ENCODE assay signal across 12 cellular contexts in the genomic region with DNA sequence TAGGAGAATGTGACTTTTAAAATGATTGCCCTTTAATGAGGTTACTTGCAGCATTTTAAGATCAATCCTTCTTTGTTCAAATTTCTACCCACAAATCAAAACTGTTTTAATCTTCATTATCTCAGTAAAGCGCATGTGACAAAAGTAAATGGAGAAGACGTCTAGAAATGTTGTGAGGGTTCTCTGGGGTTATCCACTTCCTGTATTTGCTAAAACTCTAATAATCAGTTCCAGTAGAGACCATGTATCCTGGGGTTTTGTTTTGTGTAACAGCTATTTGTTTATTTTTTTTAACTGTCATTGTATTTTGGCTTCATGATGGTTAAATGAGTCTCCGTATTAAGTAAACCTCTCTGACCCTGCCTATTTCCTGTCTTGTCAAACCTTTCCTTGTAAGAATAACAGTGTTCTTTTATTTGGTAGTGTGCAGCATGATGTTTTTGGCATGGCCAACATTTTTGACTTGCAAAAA. TPM values are rescaled to one million over a fixed set of nuclear protein-coding genes. Genes with fewer than 3 reads are reported as not detected.
DNase-seq lines count a peak whose midpoint lies in the region; ATAC-seq and TF ChIP-seq lines count a peak whose summit lies in the region.
"Had no signal": no experiment of that assay in that cellular context is flagged by ENCODE, and none has a peak within 500 bp of the region (broad histone marks: within the 10 kb centered on the region; RNA-seq: fewer than 3 reads in every experiment).

No MANE protein-coding gene starts in this region.

- intact Hi-C loops in left cardiac atrium (cut with DNase I) (loop anchor here in 1 of 2 donors (5.0 kb wide), 2 partner anchors 284 to 444 kb away; no protein-coding TSS in a partner anchor), aorta (cut with DNase I) (loop anchor here (5.0 to 10.0 kb wide), 7 partner anchors 34 to 1786 kb away; partner anchors contain the start of genes FBN1 (in 2 of the 2) and CEP152 (in 1 of the 2))

- H3K9me3 Mint-ChIP-seq in activated naive CD4-positive, alpha-beta T cell treated with anti-CD3 and anti-CD28 coated beads, Interleukin-2, amount 50 U/mL, for 24 hours: peaks cover 6% of the 10 kb centered on the region
- H3K9me3 Mint-ChIP-seq: activated naive CD4-positive, alpha-beta T cell treated with anti-CD3 and anti-CD28 coated beads, Interleukin-2, amount 10 ng/mL, durations not matched to agents 7 days and 5 days had no signal

- H3K9ac ChIP-seq in SK-N-SH: peak overlapping the region; percentile 6; the same call in 1 of the 2 replicates

- H3K4me2 ChIP-seq in SK-N-SH: peak overlapping the region; percentile 53; the same call in 1 of the 2 replicates

- H3F3A ChIP-seq in SK-N-SH (replicated peaks; ENCODE audit: insufficient read depth): peaks cover 22% of the 10 kb centered on the region

- H3K36me3 Mint-ChIP-seq in activated naive CD4-positive, alpha-beta T cell treated with anti-CD3 and anti-CD28 coated beads, Interleukin-2, amount 50 U/mL, for 24 hours: no peaks in the 10 kb centered on the region
- H3K36me3 Mint-ChIP-seq: activated naive CD4-positive, alpha-beta T cell treated with anti-CD3 and anti-CD28 coated beads, Interleukin-2, amount 10 ng/mL, durations not matched to agents 7 days and 5 days had no signal

- peak; percentile 51 to 61 for ATAC-seq in left cardiac atrium
- peak; percentile 47 for ATAC-seq in aorta (ENCODE audit: low FRiP score)
- no peak for ATAC-seq in GM19351 (IDR thresholded peaks at IDR 0.05; ENCODE audit: unreplicated experiment)

- POLR2A ChIA-PET in SK-N-SH (lab: Yijun Ruan, JAX): no interaction called here

- no peaks in the 10 kb centered on the region; the same call in 1 of the 2 replicates for H3K9me2 ChIP-seq in SK-N-SH

- H3K27ac Mint-ChIP-seq in activated naive CD4-positive, alpha-beta T cell treated with anti-CD3 and anti-CD28 coated beads, Interleukin-2, amount 50 U/mL, for 24 hours: peak overlapping the region; percentile 51
- H3K27ac Mint-ChIP-seq: activated naive CD4-positive, alpha-beta T cell treated with anti-CD3 and anti-CD28 coated beads, Interleukin-2, amount 10 ng/mL, durations not matched to agents 7 days and 5 days had no signal

- H3K36me3 ChIP-seq in SK-N-SH (replicated peaks in 1 of 2; ENCODE audit: control insufficient read depth in 1 of 2, insufficient read depth in 2 of 2, low read length in 1 of 2) (no peaks in the 10 kb centered on the region), aorta (ENCODE audit: control insufficient read depth in 1 of 2, insufficient read depth in 2 of 2, low read length in 1 of 2) (no peaks in the 10 kb centered on the region)

- H3K4me3 Mint-ChIP-seq in activated naive CD4-positive, alpha-beta T cell treated with anti-CD3 and anti-CD28 coated beads, Interleukin-2, amount 50 U/mL, for 24 hours: no peak overlapping the region
- H3K4me3 Mint-ChIP-seq: activated naive CD4-positive, alpha-beta T cell treated with anti-CD3 and anti-CD28 coated beads, Interleukin-2, amount 10 ng/mL, durations not matched to agents 7 days and 5 days had no signal

- TF ChIP-seq RAD21 in SK-N-SH (IDR thresholded peaks at IDR 0.05; ENCODE audit: low read length): no peak

- DNase-seq in activated naive CD4-positive, alpha-beta T cell treated with Interleukin-2 at 50 U/mL for 16 hours: no peak
- no peak for DNase-seq in SK-N-SH
- DNase-seq in left cardiac atrium: no peak
- DNase-seq in aorta: no peak
- DNase-seq in HPDE6-E6E7 (ENCODE audit: extremely low spot score): no peak
- no peak for DNase-seq in superior temporal gyrus (ENCODE audit: extremely low spot score)
- DNase-seq: activated CD4-positive, alpha-beta T cell treated with anti-CD3 and anti-CD28 coated beads for 1 hour; activated naive CD4-positive, alpha-beta T cell treated with anti-CD3 and anti-CD28 coated beads, Interleukin-2, amount 10 ng/mL, durations not matched to agents 7 days and 5 days; NCI-H510A had no signal

- no peaks in the 10 kb centered on the region for H3K27me3 ChIP-seq in SK-N-SH (ENCODE audit: insufficient read depth)
- no peaks in the 10 kb centered on the region for H3K27me3 ChIP-seq in aorta (ENCODE audit: control insufficient read depth in 1 of 2, insufficient read depth in 2 of 2, low read length in 1 of 2)

- peaks cover 8% of the 10 kb centered on the region for H3K4me1 Mint-ChIP-seq in activated naive CD4-positive, alpha-beta T cell treated with anti-CD3 and anti-CD28 coated beads, Interleukin-2, amount 50 U/mL, for 24 hours

- no peaks in the 10 kb centered on the region for H4K20me1 ChIP-seq in SK-N-SH (ENCODE audit: insufficient read depth)

- H3K27me3 Mint-ChIP-seq in activated naive CD4-positive, alpha-beta T cell treated with anti-CD3 and anti-CD28 coated beads, Interleukin-2, amount 50 U/mL, for 24 hours: no peaks in the 10 kb centered on the region

- H3K9me3 ChIP-seq in SK-N-SH: no peaks in the 10 kb centered on the region
- H3K9me3 ChIP-seq in aorta (ENCODE audit: control insufficient read depth, low read length): no peaks in the 10 kb centered on the region

- no peak for TF ChIP-seq CTCF in SK-N-SH (IDR thresholded peaks at IDR 0.05)

- TF ChIP-seq EP300 in SK-N-SH (IDR thresholded peaks at IDR 0.05; ENCODE audit: borderline replicate concordance in 1 of 2, low read depth in 1 of 2, low read length in 1 of 2): no peak

- peak overlapping the region; percentile 31 to 75; a peak in 3 of 4 replicates for H3K27ac ChIP-seq in SK-N-SH (ENCODE audit: low read depth in 2 of 2, low read length in 1 of 2)
- H3K27ac ChIP-seq in aorta (ENCODE audit: low read depth in 1 of 2, low read length in 2 of 2): no peak overlapping the region
- H3K27ac ChIP-seq: 22Rv1 had no signal

- H3K4me1 ChIP-seq in SK-N-SH (ENCODE audit: control insufficient read depth in 1 of 2, insufficient read depth in 2 of 2, low read depth in 1 of 2, low read length in 1 of 2): peaks cover 0 to 14% of the 10 kb centered on the region in 2 experiments; a peak in 2 of 4 replicates
- H3K4me1 ChIP-seq in aorta (ENCODE audit: control insufficient read depth in 1 of 2, insufficient read depth in 2 of 2, low read length in 2 of 2): no peaks in the 10 kb centered on the region

- no peaks in the 10 kb centered on the region for H3K79me2 ChIP-seq in SK-N-SH (ENCODE audit: insufficient read depth)

- 40% methylated on average over 3 of the region's 3 CpGs for WGBS in SK-N-SH (ENCODE audit: low lambda C conversion rate)
- WGBS in aorta, 2 donors: 2% methylated on average over 3 of the region's 3 CpGs

- H3K4me3 ChIP-seq in SK-N-SH (ENCODE audit: low read depth in 2 of 2, low read length in 1 of 2): no peak overlapping the region
- H3K4me3 ChIP-seq in aorta (ENCODE audit: low read length in 2 of 2): no peak overlapping the region

- peak overlapping the region; percentile 73 for H2AFZ ChIP-seq in SK-N-SH (ENCODE audit: low read depth)

- CTCF ChIA-PET in SK-N-SH (lab: Yijun Ruan, JAX): interaction anchor here (0.7 to 6.0 kb wide), 43 partner anchors 10 to 1957 kb away, joined by 3 to 47 read pairs (median 5); partner anchors contain the start of genes CEP152 and FBN1

TF ChIP-seq in SK-N-SH, 30 proteins besides CTCF, POLR2A, EP300 and RAD21:
- TF ChIP-seq RFX5 (IDR thresholded peaks at IDR 0.05; ENCODE audit: low read length) (no peak), NFIC (IDR thresholded peaks at IDR 0.05; ENCODE audit: borderline replicate concordance) (no peak), NRF1 (IDR thresholded peaks at IDR 0.05; ENCODE audit: low read depth, low read length) (no peak), JUND (IDR thresholded peaks at IDR 0.05) (no peak), GATA2 (CRISPR knock-in tag; IDR thresholded peaks at IDR 0.05) (no peak)

RNA-seq across cellular contexts. Expression of gene DUT, which starts 27.5 kb away (rescaled TPM):
- 67.1 and 79.3 TPM in 2 replicates for polyA plus RNA-seq in SK-N-SH (2012; rRNA removed)
- 84.7 and 92.5 TPM in 2 replicates for polyA plus RNA-seq in SK-N-SH (2012; cell fraction: cytosol; rRNA removed)
- polyA plus RNA-seq in SK-N-SH (2012; cell fraction: nucleus; rRNA removed): 152 and 251 TPM in 2 replicates
- 10 to 100 TPM; 76.6 to 83.6 TPM for total RNA-seq in left cardiac atrium
- total RNA-seq in aorta: 10 to 100 TPM; 54.8 to 77.7 TPM
- 100 to 1,000 TPM in 1 of 2 donors, 10 to 100 TPM in 1; 75.8 to 149 TPM for polyA plus RNA-seq in aorta

Comparison
In these comparisons a context has a peak if more than half of its experiments do, and no peak if none do; other contexts are left out.
1. H3K27ac ChIP-seq: peak in SK-N-SH (2 of 2); none in aorta (0 of 2).